8 cellular contexts compared by ENCODE assay signal in the genomic region with DNA sequence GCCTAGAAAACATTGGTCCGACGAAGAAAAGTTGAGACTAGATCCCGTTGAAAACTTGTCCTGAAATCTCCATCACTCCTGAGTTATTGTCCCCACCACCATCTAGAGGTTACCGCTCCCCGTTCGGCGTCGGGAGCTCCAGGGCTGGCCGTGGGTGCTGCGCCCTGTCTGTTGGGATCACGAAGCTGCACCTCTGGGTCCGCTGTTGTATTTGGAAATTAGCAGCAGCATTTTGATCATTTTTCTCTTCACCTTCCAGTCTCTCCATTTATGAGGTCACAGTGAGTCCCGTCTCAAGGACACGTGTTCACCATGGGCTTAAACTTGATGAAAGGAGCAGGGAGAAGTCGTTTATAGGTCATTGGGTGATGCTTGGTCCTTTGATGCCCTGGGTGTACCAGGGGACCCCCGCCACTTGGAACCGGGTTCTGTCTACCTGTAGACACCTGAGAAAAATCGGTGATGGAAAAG. TPM values are rescaled to one million over a fixed set of nuclear protein-coding genes. Genes with fewer than 3 reads are reported as not detected.
DNase-seq lines count a peak whose midpoint lies in the region; ATAC-seq and TF ChIP-seq lines count a peak whose summit lies in the region.

No MANE protein-coding gene starts in this region.

- H3K36me3 Mint-ChIP-seq in CD8-positive, alpha-beta T cell = peaks cover 30% of the 10 kb centered on the region
- H3K36me3 Mint-ChIP-seq in nephron progenitor cell (ENCODE audit: low read depth) = peaks cover 34% of the 10 kb centered on the region

- H3K27me3 Mint-ChIP-seq in CD8-positive, alpha-beta T cell (ENCODE audit: low read depth) = no peaks in the 10 kb centered on the region
- peaks cover 3% of the 10 kb centered on the region for H3K27me3 Mint-ChIP-seq in nephron progenitor cell (ENCODE audit: low read depth, poor library complexity)

- H3K27me3 ChIP-seq in CD8-positive, alpha-beta T cell (ENCODE audit: insufficient read depth, low read length) = no peaks in the 10 kb centered on the region
- H3K27me3 ChIP-seq in MM.1S (replicated peaks; ENCODE audit: insufficient read depth, low read length) (no peaks in the 10 kb centered on the region), dorsolateral prefrontal cortex (no peaks in the 10 kb centered on the region)

- peaks cover 5% of the 10 kb centered on the region for H3K36me3 ChIP-seq in CD8-positive, alpha-beta T cell (ENCODE audit: insufficient read depth, low read length)
- no peaks in the 10 kb centered on the region for H3K36me3 ChIP-seq in MM.1S (replicated peaks; ENCODE audit: insufficient read depth, low read length)

- H4K20me1 ChIP-seq in MM.1S (ENCODE audit: insufficient read depth, low read length) = no peaks in the 10 kb centered on the region

- H3K4me1 ChIP-seq in CD8-positive, alpha-beta T cell (ENCODE audit: insufficient read depth, low read length) = peaks cover 42% of the 10 kb centered on the region
- peaks cover 44% of the 10 kb centered on the region for H3K4me1 ChIP-seq in MM.1S (ENCODE audit: low read length)

- peak overlapping the region; percentile 99 for H3K4me3 Mint-ChIP-seq in CD8-positive, alpha-beta T cell
- H3K4me3 Mint-ChIP-seq in nephron progenitor cell = peak overlapping the region; percentile 99

- H3K9me3 ChIP-seq in CD8-positive, alpha-beta T cell (ENCODE audit: low read length) = no peaks in the 10 kb centered on the region
- no peaks in the 10 kb centered on the region for H3K9me3 ChIP-seq in MM.1S (replicated peaks; ENCODE audit: insufficient read depth, low read length)

- no peaks in the 10 kb centered on the region for H3K9me3 Mint-ChIP-seq in CD8-positive, alpha-beta T cell
- H3K9me3 Mint-ChIP-seq in nephron progenitor cell = no peaks in the 10 kb centered on the region

- POLR2A ChIA-PET in CD8-positive, alpha-beta T cell (lab: Charles Lee) = interaction anchor here (0.6 to 2.3 kb wide), 9 partner anchors 9 to 818 kb away, joined by 3 to 14 read pairs (median 4); partner anchors contain the start of genes C3orf18 and HEMK1

- H3K4me3 ChIP-seq in CD8-positive, alpha-beta T cell (ENCODE audit: low read depth, low read length) = peak overlapping the region; percentile 86
- peak overlapping the region; percentile 96 for H3K4me3 ChIP-seq in MM.1S (ENCODE audit: low read length)
- peak overlapping the region; percentile 65 to 99 (median 93) for H3K4me3 ChIP-seq in dorsolateral prefrontal cortex

- peak overlapping the region; percentile 96 for H3K27ac Mint-ChIP-seq in CD8-positive, alpha-beta T cell
- peak overlapping the region; percentile 97 for H3K27ac Mint-ChIP-seq in nephron progenitor cell

- no peaks in the 10 kb centered on the region for H3K9me2 ChIP-seq in MM.1S (replicated peaks; ENCODE audit: insufficient read depth, low read length)

- DNase-seq in CD8-positive, alpha-beta T cell = no peak
- DNase-seq in MM.1S (no peak), dorsolateral prefrontal cortex (peak in 2 of 10 donors; percentile 8 to 29), nephron progenitor cell (no peak), SKM-1 treated with dmso at 0.1 percent for 144 hours (lab: John Stamatoyannopoulos, UW; ENCODE audit: unreplicated experiment) (no peak), SK-N-DZ (ENCODE audit: low spot score) (no peak), iPS-NIHi11 (ENCODE audit: low spot score) (no peak)

- TF ChIP-seq CTCF in CD8-positive, alpha-beta T cell (IDR thresholded peaks at IDR 0.05) = no peak
- TF ChIP-seq CTCF in MM.1S (IDR thresholded peaks at IDR 0.05; ENCODE audit: low read length) (no peak), dorsolateral prefrontal cortex (IDR thresholded peaks at IDR 0.05 in 54 of 56, conservative IDR thresholded peaks at IDR 0.05 in 2 of 56; ENCODE audit: low read depth in 1 of 56, partially characterized antibody in 56 of 56) (no peak), nephron progenitor cell (IDR thresholded peaks at IDR 0.05) (no peak)

- peaks cover 50% of the 10 kb centered on the region for H3K4me1 Mint-ChIP-seq in CD8-positive, alpha-beta T cell (ENCODE audit: low read depth)
- peaks cover 52% of the 10 kb centered on the region for H3K4me1 Mint-ChIP-seq in nephron progenitor cell

- peak overlapping the region; percentile 82 for H3K9ac ChIP-seq in MM.1S (ENCODE audit: low read length)

- intact Hi-C loops in CD8-positive, alpha-beta T cell (cut with DNase I, micrococcal nuclease) = loop anchor here (1.0 to 10.0 kb wide), 10 partner anchors 114 to 1151 kb away; partner anchors contain the start of genes TMEM115 (in 2 of the 2), C3orf18 (in 1 of the 2), DCAF1 (in 1 of the 2) and GNAI2 (in 1 of the 2)
- intact Hi-C loops in dorsolateral prefrontal cortex (cut with DNase I) = loop anchor here (2.0 to 5.0 kb wide), 4 partner anchors 287 to 813 kb away; partner anchors contain the start of genes DOCK3 (in 1 of the 2), MAPKAPK3 (in 1 of the 2) and TEX264 (in 1 of the 2)

- peaks cover 41% of the 10 kb centered on the region for H3F3A ChIP-seq in MM.1S (ENCODE audit: insufficient read depth, low read length)

- ATAC-seq in CD8-positive, alpha-beta T cell = no peak
- no peak for ATAC-seq in HG02571 (IDR thresholded peaks at IDR 0.05; ENCODE audit: unreplicated experiment)

- peak overlapping the region; percentile 90 for H3K27ac ChIP-seq in CD8-positive, alpha-beta T cell (ENCODE audit: low read depth, low read length)
- H3K27ac ChIP-seq in MM.1S (ENCODE audit: low read length) (peak overlapping the region; percentile 23; the same call in 1 of the 2 replicates), dorsolateral prefrontal cortex (peak overlapping the region; percentile 8 to 98 (median 88))

- peak overlapping the region; percentile 41; the same call in 1 of the 2 replicates for H2AFZ ChIP-seq in MM.1S (ENCODE audit: low read length)

- peaks cover 55% of the 10 kb centered on the region for H3K79me2 ChIP-seq in MM.1S (ENCODE audit: low read length)

- CTCF ChIA-PET in CD8-positive, alpha-beta T cell (lab: Charles Lee) = interaction anchor here (0.8 to 1.7 kb wide), 6 partner anchors 12 to 414 kb away, joined by 3 to 5 read pairs (median 4); no protein-coding TSS in a partner anchor

- peak overlapping the region; percentile 92 for H3K4me2 ChIP-seq in MM.1S (ENCODE audit: low read depth, low read length)

RNA-seq across cellular contexts. Expression of gene MANF, which starts 0.6 kb away (rescaled TPM):
- total RNA-seq in CD8-positive, alpha-beta T cell = 10 to 100 TPM; 32.2 to 35.0 TPM
- total RNA-seq in dorsolateral prefrontal cortex = 10 to 100 TPM; 12.0 to 80.8 (median 29.0) TPM
- polyA plus RNA-seq in SK-N-DZ (2014; cell fraction: cytosol; rRNA removed) = 80.8 and 106 TPM in 2 replicates
- polyA plus RNA-seq in SK-N-DZ (2014; cell fraction: nucleus; rRNA removed) = 36.1 and 58.6 TPM in 2 replicates

RNA-seq across cellular contexts. Expression of gene RBM15B, which starts 5.4 kb away (rescaled TPM):
- total RNA-seq in CD8-positive, alpha-beta T cell = 10 to 100 TPM; 29.5 to 29.8 TPM
- total RNA-seq in dorsolateral prefrontal cortex = 10 to 100 TPM; 15.0 to 22.9 (median 19.1) TPM
- polyA plus RNA-seq in SK-N-DZ (2014; cell fraction: cytosol; rRNA removed) = 18.7 and 21.5 TPM in 2 replicates
- polyA plus RNA-seq in SK-N-DZ (2014; cell fraction: nucleus; rRNA removed) = 11.4 and 12.8 TPM in 2 replicates

Comparison
In these comparisons a context has a peak if more than half of its experiments do, and no peak if none do; other contexts are left out.
1. H3K27ac ChIP-seq: peak in every context shown above with its lines; median percentile 90 in CD8-positive, alpha-beta T cell; 88 in dorsolateral prefrontal cortex; 23 in MM.1S.